17 cellular contexts compared by ENCODE assay signal in the genomic region with DNA sequence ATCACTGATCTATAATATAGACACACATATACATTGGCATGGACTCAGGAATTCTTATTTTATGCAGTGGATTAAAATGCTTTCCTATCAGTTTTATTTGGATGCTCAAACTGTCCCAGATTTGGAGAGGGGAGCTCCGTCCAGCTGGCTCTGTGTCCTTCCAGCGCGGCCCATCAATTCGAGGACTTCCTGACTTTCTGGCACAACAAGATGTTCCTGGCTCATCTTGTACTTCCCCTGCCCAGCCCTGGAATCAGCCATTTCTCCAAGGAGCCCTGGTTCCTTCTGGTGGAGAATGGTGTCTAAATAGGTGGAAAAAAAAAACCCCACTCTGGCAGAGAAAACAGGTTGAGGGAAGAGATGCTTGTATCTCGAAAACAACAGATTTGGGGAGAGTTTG.
"Had no signal": no experiment of that assay in that cellular context is flagged by ENCODE, and none has a peak within 500 bp of the region (broad histone marks: within the 10 kb centered on the region; RNA-seq: fewer than 3 reads in every experiment).

No MANE protein-coding gene starts in this region.

- H3K27me3 ChIP-seq: adrenal gland, upper lobe of left lung had no signal

- H3K9me3 ChIP-seq: adrenal gland, lower lobe of right lung, suprapubic skin, upper lobe of left lung had no signal

- H3K4me1 Mint-ChIP-seq: immature natural killer cell had no signal

- H3K4me3 ChIP-seq: adrenal gland, lower lobe of right lung, skin epidermis, suprapubic skin, upper lobe of left lung had no signal

- ATAC-seq: activated naive CD4-positive, alpha-beta T cell treated with anti-CD3 and anti-CD28 coated beads, Interleukin-2, amount 50 U/mL, for 72 hours; lower lobe of right lung; natural killer cell treated with Interleukin-12 subunit alpha and Interleukin-12 subunit beta and Interleukin-15 and Interleukin-18, amount 100 ng/mL, for 72 hours had no signal

- H3K27ac ChIP-seq: lower lobe of right lung, WERI-Rb-1 had no signal

- H3K9me3 Mint-ChIP-seq: activated naive CD4-positive, alpha-beta T cell treated with anti-CD3 and anti-CD28 coated beads, Interleukin-2, amount 50 U/mL, for 72 hours; immature natural killer cell; natural killer cell treated with Interleukin-12 subunit alpha and Interleukin-12 subunit beta and Interleukin-15 and Interleukin-18, amount 100 ng/mL, for 72 hours; stimulated activated naive CD8-positive, alpha-beta T cell treated with anti-CD3 and anti-CD28 coated beads, Interleukin-15, Interleukin-2, amounts not matched to agents 100 ng/mL and 50 ng/mL, for 24 hours had no signal

- DNase-seq: activated CD4-positive, alpha-beta T cell treated with anti-CD3 and anti-CD28 coated beads for 1 hour; activated CD4-positive, alpha-beta T cell treated with anti-CD3 and anti-CD28 coated beads, Interleukin-2, amount 50 U/mL, for 4 hours; activated gamma-delta T cell; adrenal gland; immature natural killer cell; lower lobe of right lung; retina; stimulated activated CD4-positive, alpha-beta T cell treated with anti-CD3 and anti-CD28 coated beads, Interleukin-2, amount 100 ng/mL, for 48 hours; SW 1271; T-helper 2 cell; upper lobe of left lung; WERI-Rb-1 had no signal

- H3K36me3 ChIP-seq: adrenal gland, lower lobe of right lung, suprapubic skin, upper lobe of left lung, WERI-Rb-1 had no signal

- H3K4me3 Mint-ChIP-seq: immature natural killer cell; natural killer cell treated with Interleukin-12 subunit alpha and Interleukin-12 subunit beta and Interleukin-15 and Interleukin-18, amount 100 ng/mL, for 72 hours; stimulated activated naive CD8-positive, alpha-beta T cell treated with anti-CD3 and anti-CD28 coated beads, Interleukin-15, Interleukin-2, amounts not matched to agents 100 ng/mL and 50 ng/mL, for 24 hours had no signal

- H3K36me3 Mint-ChIP-seq: activated naive CD4-positive, alpha-beta T cell treated with anti-CD3 and anti-CD28 coated beads, Interleukin-2, amount 50 U/mL, for 72 hours; immature natural killer cell; natural killer cell treated with Interleukin-12 subunit alpha and Interleukin-12 subunit beta and Interleukin-15 and Interleukin-18, amount 100 ng/mL, for 72 hours had no signal

- H3K27ac Mint-ChIP-seq: activated naive CD4-positive, alpha-beta T cell treated with anti-CD3 and anti-CD28 coated beads, Interleukin-2, amount 50 U/mL, for 72 hours; immature natural killer cell; natural killer cell treated with Interleukin-12 subunit alpha and Interleukin-12 subunit beta and Interleukin-15 and Interleukin-18, amount 100 ng/mL, for 72 hours; stimulated activated naive CD8-positive, alpha-beta T cell treated with anti-CD3 and anti-CD28 coated beads, Interleukin-15, Interleukin-2, amounts not matched to agents 100 ng/mL and 50 ng/mL, for 24 hours had no signal
